ENCODE assay signal across 8 cellular contexts in the genomic region with DNA sequence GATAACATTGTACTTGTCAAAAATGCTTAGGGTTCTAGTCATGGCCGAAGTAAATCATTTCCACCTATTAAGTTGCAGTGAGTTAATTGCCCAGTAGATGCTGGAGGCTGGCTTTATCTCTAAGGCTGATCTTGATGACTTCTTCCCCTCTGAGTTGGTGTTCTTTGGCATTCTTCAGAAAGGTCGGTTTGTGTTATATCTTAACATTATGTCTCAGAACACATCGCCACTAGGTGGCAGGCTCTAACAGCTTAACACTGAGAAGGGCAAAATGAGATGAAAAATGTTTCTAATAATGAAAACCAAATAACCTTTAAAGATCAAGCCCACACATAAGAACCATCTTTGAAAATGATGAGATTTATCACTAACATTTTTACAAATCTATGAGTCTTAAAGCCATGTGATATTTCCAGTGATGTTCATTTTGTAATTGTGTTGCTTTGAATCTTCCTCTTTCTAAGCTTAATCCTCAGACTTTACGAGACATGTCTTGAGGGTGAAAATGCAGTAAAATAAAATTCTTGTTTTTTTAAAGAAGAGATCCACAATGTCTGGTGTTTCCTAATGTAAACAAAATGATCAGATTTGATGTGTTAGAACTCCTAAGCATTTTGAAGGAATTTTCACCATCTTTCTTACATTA. TPM values are rescaled to one million over a fixed set of nuclear protein-coding genes. Genes with fewer than 3 reads are reported as not detected.
DNase-seq lines count a peak whose midpoint lies in the region; ATAC-seq and TF ChIP-seq lines count a peak whose summit lies in the region.

No MANE protein-coding gene starts in this region.

- H3K9ac ChIP-seq in MM.1S (ENCODE audit: low read length), result no peak overlapping the region

- H4K20me1 ChIP-seq in MM.1S (ENCODE audit: insufficient read depth, low read length) (no peaks in the 10 kb centered on the region), hepatocyte (ENCODE audit: insufficient read depth, poor library complexity, severe bottlenecking) (no peaks in the 10 kb centered on the region)

- H3K4me3 Mint-ChIP-seq in T-cell, result no peak overlapping the region

- H3K9me3 ChIP-seq in MM.1S (replicated peaks; ENCODE audit: insufficient read depth, low read length) (no peaks in the 10 kb centered on the region), hepatocyte (ENCODE audit: low read depth) (no peaks in the 10 kb centered on the region)

- no peaks in the 10 kb centered on the region for H3K4me1 ChIP-seq in MM.1S (ENCODE audit: low read length)
- no peaks in the 10 kb centered on the region for H3K4me1 ChIP-seq in hepatocyte (ENCODE audit: insufficient read depth)

- H3K9me2 ChIP-seq in MM.1S (replicated peaks; ENCODE audit: insufficient read depth, low read length) (no peaks in the 10 kb centered on the region), hepatocyte (replicated peaks; ENCODE audit: insufficient read depth) (no peaks in the 10 kb centered on the region)

- H3K4me3 ChIP-seq in MM.1S (ENCODE audit: low read length), result no peak overlapping the region
- no peak overlapping the region for H3K4me3 ChIP-seq in hepatocyte

- no peaks in the 10 kb centered on the region for H3K36me3 ChIP-seq in MM.1S (replicated peaks; ENCODE audit: insufficient read depth, low read length)
- no peaks in the 10 kb centered on the region for H3K36me3 ChIP-seq in hepatocyte (replicated peaks; ENCODE audit: insufficient read depth, low read depth)

- no peak overlapping the region for H2AFZ ChIP-seq in MM.1S (ENCODE audit: low read length)
- no peak overlapping the region for H2AFZ ChIP-seq in hepatocyte

- CTCF ChIA-PET in T-cell (lab: Charles Lee), result interaction anchor here (0.5 to 1.6 kb wide), 6 partner anchors 8 to 1662 kb away, joined by 3 to 11 read pairs (median 5); partner anchors contain the start of gene SUDS3 (in 1 of the 2)

- H3K9me3 Mint-ChIP-seq in T-cell, result no peaks in the 10 kb centered on the region

- no peaks in the 10 kb centered on the region for H3K27me3 Mint-ChIP-seq in T-cell

- peaks cover 59% of the 10 kb centered on the region for H3K36me3 Mint-ChIP-seq in T-cell

- DNase-seq in NCI-H524 (lab: John Stamatoyannopoulos, UW), result peak; percentile 30 to 60
- DNase-seq in NCI-H524 treated with DMSO at 0.1 percent for 48 hours (lab: John Stamatoyannopoulos, UW), result no peak
- DNase-seq in MM.1S, result peak; percentile 45
- peak in 32 of 34 experiments; percentile 9 to 59 (median 38) for DNase-seq in T-cell
- peak; percentile 70 for DNase-seq in amniotic stem cell (lab: John Stamatoyannopoulos, UW)
- DNase-seq in hepatocyte (ENCODE audit: low spot score), result peak; percentile 82
- peak; percentile 37 for DNase-seq in smooth muscle cell of the brain vasculature (ENCODE audit: low read depth, low spot score)

- H3K27ac ChIP-seq in MM.1S (ENCODE audit: low read length) (no peak overlapping the region), hepatocyte (no peak overlapping the region)

- H3F3A ChIP-seq in MM.1S (ENCODE audit: insufficient read depth, low read length), result no peaks in the 10 kb centered on the region

- TF ChIP-seq CTCF in MM.1S (IDR thresholded peaks at IDR 0.05; ENCODE audit: low read length), result peak; percentile 55
- TF ChIP-seq CTCF in hepatocyte (IDR thresholded peaks at IDR 0.05; ENCODE audit: poor library complexity), result peak; percentile 80

- no peak overlapping the region for H3K27ac Mint-ChIP-seq in T-cell

- no peak overlapping the region for H3K4me2 ChIP-seq in MM.1S (ENCODE audit: low read depth, low read length)
- H3K4me2 ChIP-seq in hepatocyte, result no peak overlapping the region

- 39% methylated on average over 4 of the region's 4 CpGs for WGBS in hepatocyte (ENCODE audit: low lambda C conversion rate, missing lambda C conversion rate)

- ATAC-seq in T-cell (replicated peaks in 1 of 4) (peak in 2 of 4 experiments; percentile 30 to 46), HG03280 (IDR thresholded peaks at IDR 0.05; ENCODE audit: unreplicated experiment) (no peak)

- H3K4me1 Mint-ChIP-seq in T-cell, result no peaks in the 10 kb centered on the region

- POLR2A ChIA-PET in T-cell (lab: Charles Lee), result no interaction called here

- no peaks in the 10 kb centered on the region for H3K27me3 ChIP-seq in MM.1S (replicated peaks; ENCODE audit: insufficient read depth, low read length)
- no peaks in the 10 kb centered on the region for H3K27me3 ChIP-seq in hepatocyte

- H3K79me2 ChIP-seq in MM.1S (ENCODE audit: low read length), result no peaks in the 10 kb centered on the region
- H3K79me2 ChIP-seq in hepatocyte, result no peaks in the 10 kb centered on the region

RNA-seq across cellular contexts. Expression of gene SUDS3, which starts 28.6 kb away (rescaled TPM):
- total RNA-seq in T-cell (10 to 100 TPM; 23.0 to 29.9 (median 26.3) TPM), hepatocyte (40.0 and 43.4 TPM in 2 replicates)
- polyA plus RNA-seq in hepatocyte, result 21.1 and 24.0 TPM in 2 replicates

RNA-seq across cellular contexts. Expression of gene TAOK3, which starts 32.3 kb away (rescaled TPM):
- 10 to 100 TPM; 58.7 to 93.6 (median 67.4) TPM for total RNA-seq in T-cell
- 19.1 and 20.0 TPM in 2 replicates for total RNA-seq in hepatocyte
- polyA plus RNA-seq in hepatocyte, result 28.7 and 38.4 TPM in 2 replicates
